Comparison of ENCODE assay signal across 10 cellular contexts in the genomic region with DNA sequence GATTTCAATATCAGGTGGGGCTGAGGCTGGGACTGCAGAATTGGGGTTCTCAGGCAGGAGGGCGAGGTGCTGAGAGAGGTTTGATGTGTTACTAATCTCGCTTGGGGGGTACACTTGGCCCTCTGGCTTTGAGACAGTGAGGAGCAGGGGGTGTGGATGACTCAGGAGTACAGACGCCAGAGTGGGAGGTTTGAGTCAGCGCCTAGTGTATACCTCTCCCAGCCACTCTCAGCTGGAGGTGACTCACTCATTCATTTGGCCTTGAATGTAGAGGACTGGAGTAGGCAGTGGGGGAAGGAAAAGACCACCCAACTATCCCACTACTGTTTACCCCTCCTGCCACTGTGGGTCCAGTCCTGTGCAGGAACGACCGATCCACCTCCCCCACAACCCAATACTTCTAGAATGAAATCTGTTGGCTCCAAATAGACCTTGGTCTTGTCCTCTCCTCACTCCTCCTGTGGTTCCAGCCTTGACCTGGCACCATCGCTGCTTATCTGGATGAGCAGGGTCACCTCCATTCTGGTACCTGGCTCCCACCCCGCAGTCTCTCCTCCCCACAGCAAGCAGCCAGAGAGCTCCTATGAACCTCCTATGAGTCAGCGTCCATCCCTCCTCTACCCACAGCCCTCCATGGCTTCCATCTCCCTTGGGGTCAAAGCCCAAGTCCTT. TPM values are rescaled to one million over a fixed set of nuclear protein-coding genes. Genes with fewer than 3 reads are reported as not detected.
DNase-seq lines count a peak whose midpoint lies in the region; ATAC-seq and TF ChIP-seq lines count a peak whose summit lies in the region.
"Had no signal": no experiment of that assay in that cellular context is flagged by ENCODE, and none has a peak within 500 bp of the region (broad histone marks: within the 10 kb centered on the region; RNA-seq: fewer than 3 reads in every experiment).

No MANE protein-coding gene starts in this region.

- H3K4me3 Mint-ChIP-seq in activated naive CD4-positive, alpha-beta T cell treated with anti-CD3 and anti-CD28 coated beads for 36 hours, result no peak overlapping the region
- H3K4me3 Mint-ChIP-seq in activated naive CD4-positive, alpha-beta T cell treated with anti-CD3 and anti-CD28 coated beads, Interleukin-2, amount 10 ng/mL, durations not matched to agents 7 days and 5 days, result no peak overlapping the region
- no peak overlapping the region for H3K4me3 Mint-ChIP-seq in activated naive CD8-positive, alpha-beta T cell treated with anti-CD3 and anti-CD28 coated beads for 36 hours
- H3K4me3 Mint-ChIP-seq in nephron, result peak overlapping the region in 2 of 3 experiments; percentile 61 to 64
- H3K4me3 Mint-ChIP-seq in type B pancreatic cell, result peak overlapping the region; percentile 61

- no peak overlapping the region for H3K27ac Mint-ChIP-seq in activated naive CD4-positive, alpha-beta T cell treated with anti-CD3 and anti-CD28 coated beads for 36 hours
- no peak overlapping the region for H3K27ac Mint-ChIP-seq in activated naive CD4-positive, alpha-beta T cell treated with anti-CD3 and anti-CD28 coated beads, Interleukin-2, amount 10 ng/mL, durations not matched to agents 7 days and 5 days
- no peak overlapping the region for H3K27ac Mint-ChIP-seq in activated naive CD8-positive, alpha-beta T cell treated with anti-CD3 and anti-CD28 coated beads for 36 hours
- H3K27ac Mint-ChIP-seq in nephron (no peak overlapping the region), type B pancreatic cell (no peak overlapping the region)

- peak; percentile 47 for DNase-seq in activated naive CD4-positive, alpha-beta T cell treated with anti-CD3 and anti-CD28 coated beads for 36 hours
- DNase-seq in activated naive CD4-positive, alpha-beta T cell treated with anti-CD3 and anti-CD28 coated beads, Interleukin-2, amount 10 ng/mL, durations not matched to agents 7 days and 5 days, result no peak
- peak; percentile 39 for DNase-seq in activated naive CD8-positive, alpha-beta T cell treated with anti-CD3 and anti-CD28 coated beads for 36 hours
- DNase-seq in type B pancreatic cell (ENCODE audit: extremely low spot score, unreplicated experiment), result no peak
- DNase-seq in NCI-H1105 (lab: John Stamatoyannopoulos, UW), result no peak
- no peak for DNase-seq in posterior vena cava (ENCODE audit: low spot score)
- DNase-seq: cerebellar nuclear complex, naive B cell had no signal

- no peak for TF ChIP-seq CTCF in nephron (IDR thresholded peaks at IDR 0.05; ENCODE audit: unreplicated experiment in 3 of 3)
- TF ChIP-seq CTCF in type B pancreatic cell (conservative IDR thresholded peaks at IDR 0.05), result no peak

- H3K27me3 Mint-ChIP-seq in activated naive CD4-positive, alpha-beta T cell treated with anti-CD3 and anti-CD28 coated beads for 36 hours (ENCODE audit: low read depth), result peaks cover 23% of the 10 kb centered on the region
- peaks cover 25% of the 10 kb centered on the region for H3K27me3 Mint-ChIP-seq in activated naive CD4-positive, alpha-beta T cell treated with anti-CD3 and anti-CD28 coated beads, Interleukin-2, amount 10 ng/mL, durations not matched to agents 7 days and 5 days
- H3K27me3 Mint-ChIP-seq in activated naive CD8-positive, alpha-beta T cell treated with anti-CD3 and anti-CD28 coated beads for 36 hours, result peaks cover 55% of the 10 kb centered on the region
- H3K27me3 Mint-ChIP-seq in nephron (ENCODE audit: low read depth), result peaks cover 53% of the 10 kb centered on the region
- H3K27me3 Mint-ChIP-seq in type B pancreatic cell, result peaks cover 44% of the 10 kb centered on the region

- no peak for ATAC-seq in HG02798 (IDR thresholded peaks at IDR 0.05; ENCODE audit: poor library complexity, unreplicated experiment)

- H3K9me3 Mint-ChIP-seq in activated naive CD4-positive, alpha-beta T cell treated with anti-CD3 and anti-CD28 coated beads for 36 hours, result no peaks in the 10 kb centered on the region
- peaks cover 2% of the 10 kb centered on the region for H3K9me3 Mint-ChIP-seq in activated naive CD4-positive, alpha-beta T cell treated with anti-CD3 and anti-CD28 coated beads, Interleukin-2, amount 10 ng/mL, durations not matched to agents 7 days and 5 days
- H3K9me3 Mint-ChIP-seq in activated naive CD8-positive, alpha-beta T cell treated with anti-CD3 and anti-CD28 coated beads for 36 hours, result peaks cover 2% of the 10 kb centered on the region
- peaks cover 2% of the 10 kb centered on the region for H3K9me3 Mint-ChIP-seq in nephron
- no peaks in the 10 kb centered on the region for H3K9me3 Mint-ChIP-seq in type B pancreatic cell

- no peaks in the 10 kb centered on the region for H3K36me3 Mint-ChIP-seq in activated naive CD4-positive, alpha-beta T cell treated with anti-CD3 and anti-CD28 coated beads for 36 hours (ENCODE audit: low read depth)
- H3K36me3 Mint-ChIP-seq in activated naive CD4-positive, alpha-beta T cell treated with anti-CD3 and anti-CD28 coated beads, Interleukin-2, amount 10 ng/mL, durations not matched to agents 7 days and 5 days, result no peaks in the 10 kb centered on the region
- H3K36me3 Mint-ChIP-seq in activated naive CD8-positive, alpha-beta T cell treated with anti-CD3 and anti-CD28 coated beads for 36 hours, result no peaks in the 10 kb centered on the region
- H3K36me3 Mint-ChIP-seq in nephron (ENCODE audit: low read depth) (no peaks in the 10 kb centered on the region), type B pancreatic cell (no peaks in the 10 kb centered on the region)
- H3K36me3 Mint-ChIP-seq: naive B cell had no signal

- intact Hi-C loops in activated naive CD4-positive, alpha-beta T cell treated with anti-CD3 and anti-CD28 coated beads for 36 hours (cut with micrococcal nuclease), result no loop called here
- intact Hi-C loops in posterior vena cava (cut with DNase I), result no loop called here

- no peaks in the 10 kb centered on the region for H3K4me1 Mint-ChIP-seq in activated naive CD4-positive, alpha-beta T cell treated with anti-CD3 and anti-CD28 coated beads for 36 hours (ENCODE audit: low read depth)
- H3K4me1 Mint-ChIP-seq in activated naive CD4-positive, alpha-beta T cell treated with anti-CD3 and anti-CD28 coated beads, Interleukin-2, amount 10 ng/mL, durations not matched to agents 7 days and 5 days, result no peaks in the 10 kb centered on the region
- H3K4me1 Mint-ChIP-seq in activated naive CD8-positive, alpha-beta T cell treated with anti-CD3 and anti-CD28 coated beads for 36 hours, result peaks cover 18% of the 10 kb centered on the region
- no peaks in the 10 kb centered on the region for H3K4me1 Mint-ChIP-seq in nephron
- peaks cover 7% of the 10 kb centered on the region for H3K4me1 Mint-ChIP-seq in type B pancreatic cell (ENCODE audit: unreplicated experiment)

- CTCF ChIA-PET in activated naive CD4-positive, alpha-beta T cell treated with anti-CD3 and anti-CD28 coated beads for 36 hours (lab: Charles Lee), result no interaction called here
- CTCF ChIA-PET in activated naive CD4-positive, alpha-beta T cell treated with anti-CD3 and anti-CD28 coated beads, Interleukin-2, amount 10 ng/mL, durations not matched to agents 7 days and 5 days (lab: Charles Lee), result no interaction called here

RNA-seq across cellular contexts. Expression of gene ZNRF4, which starts 20.1 kb away (rescaled TPM):
- not detected for total RNA-seq in activated naive CD4-positive, alpha-beta T cell treated with anti-CD3 and anti-CD28 coated beads for 36 hours
- not detected for total RNA-seq in activated naive CD8-positive, alpha-beta T cell treated with anti-CD3 and anti-CD28 coated beads for 36 hours
- total RNA-seq in type B pancreatic cell (ENCODE audit: low replicate concordance) (not detected in 2 replicates), posterior vena cava (not detected)

Comparison
In these comparisons a context has a peak if more than half of its experiments do, and no peak if none do; other contexts are left out.
1. DNase-seq: peak in activated naive CD4-positive, alpha-beta T cell treated with anti-CD3 and anti-CD28 coated beads for 36 hours (single experiment) and activated naive CD8-positive, alpha-beta T cell treated with anti-CD3 and anti-CD28 coated beads for 36 hours (single experiment); none in activated naive CD4-positive, alpha-beta T cell treated with anti-CD3 and anti-CD28 coated beads, Interleukin-2, amount 10 ng/mL, durations not matched to agents 7 days and 5 days (single experiment), type B pancreatic cell (single experiment), NCI-H1105 (single experiment) and posterior vena cava (single experiment).
2. H3K4me3 Mint-ChIP-seq: peak in nephron (2 of 3) and type B pancreatic cell (single experiment); none in activated naive CD4-positive, alpha-beta T cell treated with anti-CD3 and anti-CD28 coated beads for 36 hours (single experiment), activated naive CD4-positive, alpha-beta T cell treated with anti-CD3 and anti-CD28 coated beads, Interleukin-2, amount 10 ng/mL, durations not matched to agents 7 days and 5 days (single experiment) and activated naive CD8-positive, alpha-beta T cell treated with anti-CD3 and anti-CD28 coated beads for 36 hours (single experiment).